21 cellular contexts compared by ENCODE assay signal in the genomic region with DNA sequence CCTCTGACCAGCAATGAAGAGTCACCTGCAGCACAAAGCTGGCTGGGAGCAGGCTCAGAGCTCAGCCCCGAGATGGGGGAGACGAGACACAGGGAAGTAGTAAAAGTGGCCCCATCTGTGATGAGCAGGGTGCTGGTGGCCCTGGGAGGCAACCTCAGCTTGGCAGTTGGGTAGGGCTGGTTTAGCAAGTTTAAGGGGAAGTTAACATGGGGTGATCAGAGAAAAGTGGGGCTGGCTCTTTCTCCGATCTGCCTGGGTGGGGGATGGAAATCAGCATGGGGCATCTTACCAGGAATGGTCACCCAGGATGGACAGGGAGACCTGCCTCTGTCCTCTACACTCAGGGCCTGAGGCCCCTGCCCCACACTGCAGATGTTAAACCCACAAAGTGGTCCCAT.
"Had no signal": no experiment of that assay in that cellular context is flagged by ENCODE, and none has a peak within 500 bp of the region (broad histone marks: within the 10 kb centered on the region; RNA-seq: fewer than 3 reads in every experiment).

No MANE protein-coding gene starts in this region.

- H3K4me3 Mint-ChIP-seq: activated CD4-positive, alpha-beta memory T cell treated with anti-CD3 and anti-CD28 coated beads for 36 hours; activated naive CD4-positive, alpha-beta T cell treated with anti-CD3 and anti-CD28 coated beads, Interleukin-2, amount 10 ng/mL, durations not matched to agents 7 days and 5 days; activated T-cell treated with anti-CD3 and anti-CD28 coated beads, Interleukin-2, amount 50 U/mL, for 24 hours; immature natural killer cell; memory B cell; naive thymus-derived CD4-positive, alpha-beta T cell; neural progenitor cell; stimulated activated memory B cell treated with anti-CD40 and anti-IgM and Interleukin-4, amounts not matched to agents 10 μg/mL and 1 μg/mL and 100 μg/mL, for 72 hours; T-helper 2 cell treated with Interferon-gamma antibody and Interleukin-4, amounts not matched to agents 5 μg/mL and 100 μg/mL, for 36 hours had no signal

- H3K27ac ChIP-seq: breast epithelium, esophagus muscularis mucosa, neural progenitor cell, prostate gland, thoracic aorta, upper lobe of left lung had no signal

- DNase-seq: activated CD4-positive, alpha-beta memory T cell treated with anti-CD3 and anti-CD28 coated beads for 36 hours; activated CD4-positive, alpha-beta T cell treated with anti-CD3 and anti-CD28 coated beads for 4 hours; activated naive CD4-positive, alpha-beta T cell treated with anti-CD3 and anti-CD28 coated beads, Interleukin-2, amount 10 ng/mL, durations not matched to agents 7 days and 5 days; activated T-cell treated with anti-CD3 and anti-CD28 coated beads, Interleukin-2, amount 50 U/mL, for 24 hours; cerebellar nuclear complex; effector memory CD4-positive, alpha-beta T cell; immature natural killer cell; naive thymus-derived CD4-positive, alpha-beta T cell; right cardiac atrium; stimulated activated CD4-positive, alpha-beta T cell treated with anti-CD3 and anti-CD28 coated beads, Interleukin-4, amount 100 ng/mL, for 24 hours; upper lobe of left lung had no signal

- H3K27me3 Mint-ChIP-seq: activated CD4-positive, alpha-beta memory T cell treated with anti-CD3 and anti-CD28 coated beads for 36 hours; activated naive CD4-positive, alpha-beta T cell treated with anti-CD3 and anti-CD28 coated beads, Interleukin-2, amount 10 ng/mL, durations not matched to agents 7 days and 5 days; activated T-cell treated with anti-CD3 and anti-CD28 coated beads, Interleukin-2, amount 50 U/mL, for 24 hours; memory B cell; naive thymus-derived CD4-positive, alpha-beta T cell; stimulated activated memory B cell treated with anti-CD40 and anti-IgM and Interleukin-4, amounts not matched to agents 10 μg/mL and 1 μg/mL and 100 μg/mL, for 72 hours had no signal

- H3K27me3 ChIP-seq: breast epithelium, esophagus muscularis mucosa, neural progenitor cell, upper lobe of left lung had no signal

- H3K9me3 Mint-ChIP-seq: activated CD4-positive, alpha-beta memory T cell treated with anti-CD3 and anti-CD28 coated beads for 36 hours; activated naive CD4-positive, alpha-beta T cell treated with anti-CD3 and anti-CD28 coated beads, Interleukin-2, amount 10 ng/mL, durations not matched to agents 7 days and 5 days; activated T-cell treated with anti-CD3 and anti-CD28 coated beads, Interleukin-2, amount 50 U/mL, for 24 hours; activated T-helper 2 cell treated with anti-CD3 and anti-CD28 coated beads, Interferon-gamma antibody, Interleukin-2, Interleukin-4, amounts not matched to agents 10 μg/mL and 5 μg/mL and 100 μg/mL, durations not matched to agents 14 hours and 24 hours and 36 hours; immature natural killer cell; memory B cell; naive thymus-derived CD4-positive, alpha-beta T cell; neural progenitor cell; stimulated activated memory B cell treated with anti-CD40 and anti-IgM and Interleukin-4, amounts not matched to agents 10 μg/mL and 1 μg/mL and 100 μg/mL, for 72 hours; T-helper 2 cell treated with Interferon-gamma antibody and Interleukin-4, amounts not matched to agents 5 μg/mL and 100 μg/mL, for 36 hours had no signal

- H3K36me3 Mint-ChIP-seq: activated CD4-positive, alpha-beta memory T cell treated with anti-CD3 and anti-CD28 coated beads for 36 hours; immature natural killer cell; naive thymus-derived CD4-positive, alpha-beta T cell; neural progenitor cell had no signal

- ATAC-seq: naive thymus-derived CD4-positive, alpha-beta T cell; right cardiac atrium; stimulated activated memory B cell treated with anti-CD40 and anti-IgM and Interleukin-4, amounts not matched to agents 10 μg/mL and 1 μg/mL and 100 μg/mL, for 72 hours had no signal

- H3K27ac Mint-ChIP-seq: activated CD4-positive, alpha-beta memory T cell treated with anti-CD3 and anti-CD28 coated beads for 36 hours; activated naive CD4-positive, alpha-beta T cell treated with anti-CD3 and anti-CD28 coated beads, Interleukin-2, amount 10 ng/mL, durations not matched to agents 7 days and 5 days; activated T-cell treated with anti-CD3 and anti-CD28 coated beads, Interleukin-2, amount 50 U/mL, for 24 hours; activated T-helper 2 cell treated with anti-CD3 and anti-CD28 coated beads, Interferon-gamma antibody, Interleukin-2, Interleukin-4, amounts not matched to agents 10 μg/mL and 5 μg/mL and 100 μg/mL, durations not matched to agents 14 hours and 24 hours and 36 hours; memory B cell; neural progenitor cell; stimulated activated memory B cell treated with anti-CD40 and anti-IgM and Interleukin-4, amounts not matched to agents 10 μg/mL and 1 μg/mL and 100 μg/mL, for 72 hours; T-helper 2 cell treated with Interferon-gamma antibody and Interleukin-4, amounts not matched to agents 5 μg/mL and 100 μg/mL, for 36 hours had no signal

- H3K4me3 ChIP-seq: breast epithelium, esophagus muscularis mucosa, neural progenitor cell, prostate gland, smooth muscle cell, thoracic aorta, upper lobe of left lung had no signal

- H3K9me3 ChIP-seq: breast epithelium, esophagus muscularis mucosa, prostate gland, thoracic aorta, upper lobe of left lung had no signal

- H3K36me3 ChIP-seq: breast epithelium, neural progenitor cell, prostate gland, thoracic aorta, upper lobe of left lung had no signal
